ENCODE assay signal across 9 cellular contexts in genomic region chr9:64773491-64773931, GRCh38.
DNase-seq lines count a peak whose midpoint lies in the region; ATAC-seq and TF ChIP-seq lines count a peak whose summit lies in the region.
"Had no signal": no experiment of that assay in that cellular context is flagged by ENCODE, and none has a peak within 500 bp of the region (broad histone marks: within the 10 kb centered on the region; RNA-seq: fewer than 3 reads in every experiment).

No MANE protein-coding gene starts in this region.

- POLR2A ChIA-PET in OCI-LY7 (lab: Charles Lee) = no interaction called here

- H3K4me1 ChIP-seq in OCI-LY7 (ENCODE audit: insufficient read depth, low read length, poor library complexity, severe bottlenecking) = no peaks in the 10 kb centered on the region

- BruUV-seq in OCI-LY7 (replicated peaks; lab: Mats Ljungman, UMichigan) = no TSS peak

- H3K4me2 ChIP-seq in OCI-LY7 (ENCODE audit: low read length) = peak overlapping the region; percentile 9; the same call in 1 of the 2 replicates

- H3K9me2 ChIP-seq in OCI-LY7 (ENCODE audit: insufficient read depth, low read length) = no peaks in the 10 kb centered on the region

- no peak for TF ChIP-seq CTCF in OCI-LY7 (conservative IDR thresholded peaks at IDR 0.05; ENCODE audit: low read length)
- no peak for TF ChIP-seq CTCF in fibroblast of villous mesenchyme (IDR thresholded peaks at IDR 0.05; ENCODE audit: insufficient read depth, low read depth, low read length)

- no peaks in the 10 kb centered on the region for H3K79me2 ChIP-seq in OCI-LY7 (ENCODE audit: insufficient read depth, low read depth, low read length)

- H4K20me1 ChIP-seq in OCI-LY7 (ENCODE audit: insufficient read depth, low read length) = no peaks in the 10 kb centered on the region

- CTCF ChIA-PET in OCI-LY7 (lab: Charles Lee; ENCODE audit: unreplicated experiment) = no interaction called here

- H3K36me3 ChIP-seq in OCI-LY7 (ENCODE audit: insufficient read depth, low read length) = no peaks in the 10 kb centered on the region
- H3K36me3 ChIP-seq: neutrophil had no signal

- DNase-seq in ELR (ENCODE audit: low read depth) (peak; percentile 0), OCI-LY7 (ENCODE audit: low spot score) (peak; percentile 22), fibroblast of villous mesenchyme (ENCODE audit: low read depth) (no peak), putamen (ENCODE audit: low spot score) (peak; percentile 0), GF-D8 (lab: John Stamatoyannopoulos, UW) (no peak), NCI-H345 treated with DMSO at 0.1 percent for 48 hours (lab: John Stamatoyannopoulos, UW; ENCODE audit: unreplicated experiment) (no peak), hepatic stellate cell (ENCODE audit: low spot score) (no peak)

- H2AFZ ChIP-seq in OCI-LY7 (ENCODE audit: low read length) = no peak overlapping the region

- intact Hi-C loops in OCI-LY7 (cut with micrococcal nuclease; ENCODE audit: unreplicated experiment) = no loop called here

- no peak overlapping the region for H3K27ac ChIP-seq in OCI-LY7 (ENCODE audit: low read depth, low read length, poor library complexity, severe bottlenecking)
- H3K27ac ChIP-seq: neutrophil had no signal

- TF ChIP-seq POLR2A in GM18505 (IDR thresholded peaks at IDR 0.05; ENCODE audit: borderline replicate concordance, extremely low read depth, insufficient read depth, insufficient read length) = no peak

- no peaks in the 10 kb centered on the region for H3K9me3 ChIP-seq in OCI-LY7 (ENCODE audit: low read length)
- H3K9me3 ChIP-seq: neutrophil had no signal

- peak overlapping the region; percentile 62 for H3K4me3 ChIP-seq in OCI-LY7 (ENCODE audit: low read depth, low read length, poor library complexity, severe bottlenecking)
- H3K4me3 ChIP-seq in fibroblast of villous mesenchyme (ENCODE audit: low read depth, low read length) = peak overlapping the region; percentile 25

- no peak for ATAC-seq in GM18505 (IDR thresholded peaks at IDR 0.05; ENCODE audit: unreplicated experiment)

Comparison
In these comparisons a context has a peak if more than half of its experiments do, and no peak if none do; other contexts are left out.
1. DNase-seq: peak in ELR (single experiment), OCI-LY7 (single experiment) and putamen (single experiment); none in fibroblast of villous mesenchyme (single experiment), GF-D8 (single experiment), NCI-H345 treated with DMSO at 0.1 percent for 48 hours (single experiment) and hepatic stellate cell (single experiment).